ENCODE assay signal across 1 cellular context in the genomic region with DNA sequence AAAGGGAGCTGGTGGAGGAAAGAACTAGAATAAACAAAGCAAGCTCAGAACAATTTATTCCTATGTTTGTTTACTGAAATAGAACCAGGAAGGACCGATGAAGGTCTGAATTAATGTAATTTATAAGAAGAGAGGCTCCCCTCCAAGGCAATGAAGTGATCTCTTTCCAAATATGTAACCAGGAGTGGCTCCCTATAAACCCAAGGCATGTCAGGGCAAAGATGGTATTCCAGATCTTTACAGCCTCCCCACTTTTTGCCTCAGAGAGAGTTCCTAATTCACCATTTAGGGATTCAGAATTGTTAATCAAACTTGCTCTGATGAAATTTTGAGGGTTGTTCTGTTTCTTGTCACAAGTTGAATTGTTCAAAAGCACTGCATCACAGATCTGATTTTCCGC.
TF ChIP-seq lines count a peak whose summit lies in the region.

No MANE protein-coding gene starts in this region.

TF ChIP-seq in H1, 55 proteins besides CTCF, POLR2A, EP300 and RAD21:
- TF ChIP-seq TBP (IDR thresholded peaks at IDR 0.05; ENCODE audit: low read depth, low read length) = no peak
TF ChIP-seq in H1: peak in this region for 0.
